Comparison of ENCODE assay signal across 10 cellular contexts in genomic region chr12:121955258-121956040, GRCh38. TPM values are rescaled to one million over a fixed set of nuclear protein-coding genes. Genes with fewer than 3 reads are reported as not detected.
A peak's percentile ranks its signal among the peaks of the same experiment; 100 is the strongest.
DNase-seq lines count a peak whose midpoint lies in the region; ATAC-seq and TF ChIP-seq lines count a peak whose summit lies in the region.
"Had no signal": no experiment of that assay in that cellular context is flagged by ENCODE, and none has a peak within 500 bp of the region (broad histone marks: within the 10 kb centered on the region; RNA-seq: fewer than 3 reads in every experiment).

No MANE protein-coding gene starts in this region.

- no peaks in the 10 kb centered on the region for H3F3A ChIP-seq in PC-9 (ENCODE audit: insufficient read depth, low read depth)

- no peaks in the 10 kb centered on the region for H3K79me2 ChIP-seq in PC-9 (ENCODE audit: low read depth)

- H3K9me2 ChIP-seq in PC-9 (ENCODE audit: insufficient read depth): no peaks in the 10 kb centered on the region

- no peak for DNase-seq in PC-9
- DNase-seq in fibroblast of pulmonary artery (ENCODE audit: low read depth): peak; percentile 47
- no peak for DNase-seq in gastrocnemius medialis
- DNase-seq in activated T-cell treated with anti-CD3 and anti-CD28 coated beads for 4 hours: no peak
- no peak for DNase-seq in activated CD4-positive, alpha-beta T cell treated with anti-CD3 and anti-CD28 coated beads, Interleukin-2, amount 10 ng/mL, durations not matched to agents 7 days and 5 days
- DNase-seq: activated effector memory CD4-positive, alpha-beta T cell treated with anti-CD3 and anti-CD28 coated beads, Interleukin-2, amount 50 U/mL, for 16 hours had no signal

- intact Hi-C loops in PC-9 (cut with micrococcal nuclease; ENCODE audit: unreplicated experiment) (no loop called here), gastrocnemius medialis (cut with DNase I; ENCODE audit: low total_unique reads) (loop anchor here (2.0 kb wide), 1 partner anchor 71 kb away; no protein-coding TSS in a partner anchor)

- ATAC-seq in gastrocnemius medialis (peak in 1 of 2 donors; percentile 24), GM21526 (IDR thresholded peaks at IDR 0.05; ENCODE audit: low FRiP score, unreplicated experiment) (no peak)
- no peak for ATAC-seq in activated T-helper 17 cell treated with anti-CD3 and anti-CD28 coated beads, Interleukin-2, amount 50 U/mL, for 72 hours (replicated peaks)

- H3K9me3 Mint-ChIP-seq in activated T-helper 17 cell treated with anti-CD3 and anti-CD28 coated beads, Interleukin-2, amount 50 U/mL, for 72 hours: no peaks in the 10 kb centered on the region
- no peaks in the 10 kb centered on the region for H3K9me3 Mint-ChIP-seq in activated CD4-positive, alpha-beta T cell treated with anti-CD3 and anti-CD28 coated beads, Interleukin-2, amount 10 ng/mL, durations not matched to agents 7 days and 5 days

- no peaks in the 10 kb centered on the region for H3K9me3 ChIP-seq in PC-9 (ENCODE audit: insufficient read depth, low read depth)
- H3K9me3 ChIP-seq in gastrocnemius medialis: no peaks in the 10 kb centered on the region

- no peak overlapping the region for H3K4me3 Mint-ChIP-seq in activated T-helper 17 cell treated with anti-CD3 and anti-CD28 coated beads, Interleukin-2, amount 50 U/mL, for 72 hours
- H3K4me3 Mint-ChIP-seq in activated CD4-positive, alpha-beta T cell treated with anti-CD3 and anti-CD28 coated beads, Interleukin-2, amount 10 ng/mL, durations not matched to agents 7 days and 5 days: no peak overlapping the region

- CTCF ChIA-PET in PC-9 (lab: Charles Lee): no interaction called here
- CTCF ChIA-PET in activated CD4-positive, alpha-beta T cell treated with anti-CD3 and anti-CD28 coated beads, Interleukin-2, amount 10 ng/mL, durations not matched to agents 7 days and 5 days (lab: Charles Lee): no interaction called here

- peak; percentile 54 for TF ChIP-seq CTCF in GM12874 (IDR thresholded peaks at IDR 0.05; ENCODE audit: insufficient read depth, low read depth, low read length)
- peak; percentile 65 for TF ChIP-seq CTCF in PC-9 (conservative IDR thresholded peaks at IDR 0.05)
- TF ChIP-seq CTCF in fibroblast of pulmonary artery (IDR thresholded peaks at IDR 0.05; ENCODE audit: low read length, missing control alignments): peak; percentile 71
- TF ChIP-seq CTCF in gastrocnemius medialis (IDR thresholded peaks at IDR 0.05 in 4 of 5, conservative IDR thresholded peaks at IDR 0.05 in 1 of 5): peak in 4 of 5 experiments; percentile 3 to 57 (median 37)

- TF ChIP-seq POLR2A in gastrocnemius medialis (IDR thresholded peaks at IDR 0.05): no peak

- H4K20me1 ChIP-seq in PC-9 (ENCODE audit: insufficient read depth): no peaks in the 10 kb centered on the region

- H3K4me1 Mint-ChIP-seq in activated T-helper 17 cell treated with anti-CD3 and anti-CD28 coated beads, Interleukin-2, amount 50 U/mL, for 72 hours: no peaks in the 10 kb centered on the region
- H3K4me1 Mint-ChIP-seq in activated CD4-positive, alpha-beta T cell treated with anti-CD3 and anti-CD28 coated beads, Interleukin-2, amount 10 ng/mL, durations not matched to agents 7 days and 5 days: no peaks in the 10 kb centered on the region

- H3K36me3 Mint-ChIP-seq in activated T-helper 17 cell treated with anti-CD3 and anti-CD28 coated beads, Interleukin-2, amount 50 U/mL, for 72 hours (ENCODE audit: low read depth): no peaks in the 10 kb centered on the region
- H3K36me3 Mint-ChIP-seq in activated CD4-positive, alpha-beta T cell treated with anti-CD3 and anti-CD28 coated beads, Interleukin-2, amount 10 ng/mL, durations not matched to agents 7 days and 5 days (ENCODE audit: low read depth): no peaks in the 10 kb centered on the region

- BruUV-seq in PC-9 (replicated peaks; lab: Mats Ljungman, UMichigan): no TSS peak

- no peak overlapping the region for H3K27ac Mint-ChIP-seq in activated T-helper 17 cell treated with anti-CD3 and anti-CD28 coated beads, Interleukin-2, amount 50 U/mL, for 72 hours
- H3K27ac Mint-ChIP-seq in activated CD4-positive, alpha-beta T cell treated with anti-CD3 and anti-CD28 coated beads, Interleukin-2, amount 10 ng/mL, durations not matched to agents 7 days and 5 days: no peak overlapping the region

- POLR2A ChIA-PET in PC-9 (lab: Charles Lee; ENCODE audit: unreplicated experiment): no interaction called here
- POLR2A ChIA-PET in activated CD4-positive, alpha-beta T cell treated with anti-CD3 and anti-CD28 coated beads, Interleukin-2, amount 10 ng/mL, durations not matched to agents 7 days and 5 days (lab: Charles Lee): no interaction called here

- H3K27me3 Mint-ChIP-seq in activated T-helper 17 cell treated with anti-CD3 and anti-CD28 coated beads, Interleukin-2, amount 50 U/mL, for 72 hours: no peaks in the 10 kb centered on the region
- peaks cover 4% of the 10 kb centered on the region for H3K27me3 Mint-ChIP-seq in activated CD4-positive, alpha-beta T cell treated with anti-CD3 and anti-CD28 coated beads, Interleukin-2, amount 10 ng/mL, durations not matched to agents 7 days and 5 days

- H3K4me2 ChIP-seq in PC-9: no peak overlapping the region

- H3K4me1 ChIP-seq in PC-9 (replicated peaks; ENCODE audit: insufficient read depth) (no peaks in the 10 kb centered on the region), gastrocnemius medialis (no peaks in the 10 kb centered on the region)

- H3K27me3 ChIP-seq in PC-9 (ENCODE audit: insufficient read depth, low read depth): no peaks in the 10 kb centered on the region
- no peaks in the 10 kb centered on the region for H3K27me3 ChIP-seq in gastrocnemius medialis

- no peak overlapping the region for H2AFZ ChIP-seq in PC-9

- H3K4me3 ChIP-seq in PC-9: no peak overlapping the region
- no peak overlapping the region for H3K4me3 ChIP-seq in fibroblast of pulmonary artery (replicated peaks; ENCODE audit: low read depth, low read length)
- no peak overlapping the region for H3K4me3 ChIP-seq in gastrocnemius medialis
- H3K4me3 ChIP-seq: lung had no signal

- H3K36me3 ChIP-seq in PC-9 (ENCODE audit: low read depth): no peaks in the 10 kb centered on the region
- H3K36me3 ChIP-seq in gastrocnemius medialis: no peaks in the 10 kb centered on the region

- in situ Hi-C loops in gastrocnemius medialis (cut with MboI; ENCODE audit: low sequenced_read_pairs in 4 of 4): no loop called here

- no peak overlapping the region for H3K27ac ChIP-seq in PC-9
- H3K27ac ChIP-seq in gastrocnemius medialis: no peak overlapping the region

RNA-seq across cellular contexts. Expression of gene CFAP251, which starts 37.1 kb away (rescaled TPM):
- 3.7 and 4.3 TPM in 2 replicates for total RNA-seq in PC-9 (2021)
- total RNA-seq in gastrocnemius medialis: 1 to 10 TPM in 1 of 4 donors, under 1 TPM in 3; 0.49 to 4.9 (median 0.61) TPM
- total RNA-seq in activated T-helper 17 cell treated with anti-CD3 and anti-CD28 coated beads, Interleukin-2, amount 50 U/mL, for 72 hours: 10 to 100 TPM in 1 of 2 donors, 1 to 10 TPM in 1; 1.8 to 12.6 TPM
- total RNA-seq in activated CD4-positive, alpha-beta T cell treated with anti-CD3 and anti-CD28 coated beads, Interleukin-2, amount 10 ng/mL, durations not matched to agents 7 days and 5 days: under 1 TPM; 0.30 to 0.52 TPM
